ENCODE assay signal across 1 cellular context in genomic region chr6:44254957-44255808, GRCh38.
TF ChIP-seq lines count a peak whose summit lies in the region.

No MANE protein-coding gene starts in this region.

TF ChIP-seq in IMR-90, 13 proteins besides CTCF, POLR2A, EP300 and RAD21 (continued from another document):
- no peak for TF ChIP-seq ELK1 (IDR thresholded peaks at IDR 0.05; ENCODE audit: borderline replicate concordance, low read depth, low read length)
- no peak for TF ChIP-seq MAFK (IDR thresholded peaks at IDR 0.05; ENCODE audit: low read depth, low read length)
- no peak for TF ChIP-seq USF2 (IDR thresholded peaks at IDR 0.05; ENCODE audit: low read depth, low read length)
- TF ChIP-seq BHLHE40 (IDR thresholded peaks at IDR 0.05; ENCODE audit: low read depth, low read length) = no peak
- TF ChIP-seq CHD1 (IDR thresholded peaks at IDR 0.05; ENCODE audit: low read depth, low read length) = no peak
- TF ChIP-seq RFX5 (IDR thresholded peaks at IDR 0.05; ENCODE audit: low read depth, low read length) = no peak
- TF ChIP-seq NFE2L2 (IDR thresholded peaks at IDR 0.05; ENCODE audit: low read depth, low read length) = no peak
- no peak for TF ChIP-seq FOS (IDR thresholded peaks at IDR 0.05; ENCODE audit: low read depth, low read length)
